29 cellular contexts compared by ENCODE assay signal in genomic region chr1:38607526-38607925, GRCh38.
"Had no signal": no experiment of that assay in that cellular context is flagged by ENCODE, and none has a peak within 500 bp of the region (broad histone marks: within the 10 kb centered on the region; RNA-seq: fewer than 3 reads in every experiment).

No MANE protein-coding gene starts in this region.

- H3K4me3 ChIP-seq: ascending aorta, cardiac muscle cell had no signal

- H3K27ac Mint-ChIP-seq: activated CD4-positive, alpha-beta memory T cell treated with anti-CD3 and anti-CD28 coated beads, Interleukin-2, amount 10 ng/mL, durations not matched to agents 7 days and 5 days; activated CD4-positive, alpha-beta T cell treated with anti-CD3 and anti-CD28 coated beads for 36 hours; activated CD4-positive, alpha-beta T cell treated with anti-CD3 and anti-CD28 coated beads, Interleukin-2, amount 10 ng/mL, durations not matched to agents 7 days and 5 days; activated CD8-positive, alpha-beta memory T cell treated with anti-CD3 and anti-CD28 coated beads, Interleukin-2, amount 10 ng/mL, durations not matched to agents 7 days and 5 days; activated CD8-positive, alpha-beta T cell treated with anti-CD3 and anti-CD28 coated beads, Interleukin-2, amount 10 ng/mL, durations not matched to agents 7 days and 5 days; activated naive CD4-positive, alpha-beta T cell treated with anti-CD3 and anti-CD28 coated beads, Interleukin-2, amount 10 ng/mL, durations not matched to agents 7 days and 5 days; activated naive CD4-positive, alpha-beta T cell treated with anti-CD3 and anti-CD28 coated beads, Interleukin-2, amount 50 U/mL, for 24 hours; activated naive CD8-positive, alpha-beta T cell; activated naive CD8-positive, alpha-beta T cell treated with anti-CD3 and anti-CD28 coated beads, Interleukin-2, amount 10 ng/mL, durations not matched to agents 7 days and 5 days; activated naive CD8-positive, alpha-beta T cell treated with anti-CD3 and anti-CD28 coated beads, Interleukin-2, amount 50 U/mL, for 24 hours; activated T-cell treated with anti-CD3 and anti-CD28 coated beads, Interleukin-2, amount 50 U/mL, for 24 hours; activated T-helper 2 cell treated with anti-CD3 and anti-CD28 coated beads, Interferon-gamma antibody, Interleukin-2, Interleukin-4, amounts not matched to agents 10 μg/mL and 5 μg/mL and 100 μg/mL, durations not matched to agents 14 hours and 24 hours and 36 hours; brain; T-helper 1 cell treated with Interleukin-12 subunit alpha and Interleukin-12 subunit beta and Interleukin-4 antibody, amounts not matched to agents 30 μg/mL and 1 μg/mL, for 36 hours; T-helper 2 cell treated with Interferon-gamma antibody and Interleukin-4, amounts not matched to agents 5 μg/mL and 100 μg/mL, for 36 hours; WTC11 had no signal

- H3K4me3 Mint-ChIP-seq: activated CD4-positive, alpha-beta memory T cell treated with anti-CD3 and anti-CD28 coated beads, Interleukin-2, amount 10 ng/mL, durations not matched to agents 7 days and 5 days; activated CD4-positive, alpha-beta T cell treated with anti-CD3 and anti-CD28 coated beads for 36 hours; activated CD4-positive, alpha-beta T cell treated with anti-CD3 and anti-CD28 coated beads, Interleukin-2, amount 10 ng/mL, durations not matched to agents 7 days and 5 days; activated CD8-positive, alpha-beta memory T cell treated with anti-CD3 and anti-CD28 coated beads, Interleukin-2, amount 10 ng/mL, durations not matched to agents 7 days and 5 days; activated CD8-positive, alpha-beta T cell treated with anti-CD3 and anti-CD28 coated beads, Interleukin-2, amount 10 ng/mL, durations not matched to agents 7 days and 5 days; activated naive CD4-positive, alpha-beta T cell treated with anti-CD3 and anti-CD28 coated beads, Interleukin-2, amount 10 ng/mL, durations not matched to agents 7 days and 5 days; activated naive CD4-positive, alpha-beta T cell treated with anti-CD3 and anti-CD28 coated beads, Interleukin-2, amount 50 U/mL, for 24 hours; activated naive CD8-positive, alpha-beta T cell; activated naive CD8-positive, alpha-beta T cell treated with anti-CD3 and anti-CD28 coated beads, Interleukin-2, amount 10 ng/mL, durations not matched to agents 7 days and 5 days; activated naive CD8-positive, alpha-beta T cell treated with anti-CD3 and anti-CD28 coated beads, Interleukin-2, amount 50 U/mL, for 24 hours; activated T-cell treated with anti-CD3 and anti-CD28 coated beads, Interleukin-2, amount 50 U/mL, for 24 hours; central memory CD8-positive, alpha-beta T cell; T-helper 1 cell treated with Interleukin-12 subunit alpha and Interleukin-12 subunit beta and Interleukin-4 antibody, amounts not matched to agents 30 μg/mL and 1 μg/mL, for 36 hours; T-helper 2 cell treated with Interferon-gamma antibody and Interleukin-4, amounts not matched to agents 5 μg/mL and 100 μg/mL, for 36 hours; WTC11 had no signal

- H3K4me1 Mint-ChIP-seq: activated CD4-positive, alpha-beta memory T cell treated with anti-CD3 and anti-CD28 coated beads, Interleukin-2, amount 10 ng/mL, durations not matched to agents 7 days and 5 days; activated CD4-positive, alpha-beta T cell treated with anti-CD3 and anti-CD28 coated beads for 36 hours; activated CD4-positive, alpha-beta T cell treated with anti-CD3 and anti-CD28 coated beads, Interleukin-2, amount 10 ng/mL, durations not matched to agents 7 days and 5 days; activated CD8-positive, alpha-beta memory T cell treated with anti-CD3 and anti-CD28 coated beads, Interleukin-2, amount 10 ng/mL, durations not matched to agents 7 days and 5 days; activated naive CD4-positive, alpha-beta T cell treated with anti-CD3 and anti-CD28 coated beads, Interleukin-2, amount 10 ng/mL, durations not matched to agents 7 days and 5 days; activated naive CD4-positive, alpha-beta T cell treated with anti-CD3 and anti-CD28 coated beads, Interleukin-2, amount 50 U/mL, for 24 hours; activated naive CD8-positive, alpha-beta T cell treated with anti-CD3 and anti-CD28 coated beads, Interleukin-2, amount 10 ng/mL, durations not matched to agents 7 days and 5 days; activated naive CD8-positive, alpha-beta T cell treated with anti-CD3 and anti-CD28 coated beads, Interleukin-2, amount 50 U/mL, for 24 hours; central memory CD8-positive, alpha-beta T cell had no signal

- H3K4me1 ChIP-seq: ascending aorta had no signal

- H3K9me3 ChIP-seq: ascending aorta had no signal

- DNase-seq: activated CD4-positive, alpha-beta memory T cell treated with anti-CD3 and anti-CD28 coated beads, Interleukin-2, amount 10 ng/mL, durations not matched to agents 7 days and 5 days; activated CD4-positive, alpha-beta T cell treated with anti-CD3 and anti-CD28 coated beads for 1 hour; activated CD4-positive, CD25-positive, alpha-beta regulatory T cell; activated CD8-positive, alpha-beta memory T cell treated with anti-CD3 and anti-CD28 coated beads for 24 hours; activated CD8-positive, alpha-beta memory T cell treated with anti-CD3 and anti-CD28 coated beads, Interleukin-2, amount 10 ng/mL, durations not matched to agents 7 days and 5 days; activated effector memory CD4-positive, alpha-beta T cell treated with Interleukin-2 at 50 U/mL for 16 hours; activated gamma-delta T cell; activated naive CD8-positive, alpha-beta T cell treated with anti-CD3 and anti-CD28 coated beads, Interleukin-2, amount 10 ng/mL, durations not matched to agents 7 days and 5 days; activated T-cell treated with anti-CD3 and anti-CD28 coated beads, Interleukin-2, amount 50 U/mL, for 24 hours; anterior cingulate cortex; cerebellar nuclear complex; T-helper 9 cell had no signal

- H3K27me3 Mint-ChIP-seq: activated CD4-positive, alpha-beta T cell treated with anti-CD3 and anti-CD28 coated beads, Interleukin-2, amount 10 ng/mL, durations not matched to agents 7 days and 5 days had no signal

- H3K9me3 Mint-ChIP-seq: activated CD4-positive, alpha-beta memory T cell treated with anti-CD3 and anti-CD28 coated beads, Interleukin-2, amount 10 ng/mL, durations not matched to agents 7 days and 5 days; activated CD4-positive, alpha-beta T cell treated with anti-CD3 and anti-CD28 coated beads, Interleukin-2, amount 10 ng/mL, durations not matched to agents 7 days and 5 days; activated naive CD4-positive, alpha-beta T cell treated with anti-CD3 and anti-CD28 coated beads, Interleukin-2, amount 10 ng/mL, durations not matched to agents 7 days and 5 days; activated naive CD4-positive, alpha-beta T cell treated with anti-CD3 and anti-CD28 coated beads, Interleukin-2, amount 50 U/mL, for 24 hours; activated naive CD8-positive, alpha-beta T cell treated with anti-CD3 and anti-CD28 coated beads, Interleukin-2, amount 10 ng/mL, durations not matched to agents 7 days and 5 days; activated naive CD8-positive, alpha-beta T cell treated with anti-CD3 and anti-CD28 coated beads, Interleukin-2, amount 50 U/mL, for 24 hours; activated T-cell treated with anti-CD3 and anti-CD28 coated beads, Interleukin-2, amount 50 U/mL, for 24 hours; activated T-helper 2 cell treated with anti-CD3 and anti-CD28 coated beads, Interferon-gamma antibody, Interleukin-2, Interleukin-4, amounts not matched to agents 10 μg/mL and 5 μg/mL and 100 μg/mL, durations not matched to agents 14 hours and 24 hours and 36 hours; brain; central memory CD8-positive, alpha-beta T cell; T-helper 1 cell treated with Interleukin-12 subunit alpha and Interleukin-12 subunit beta and Interleukin-4 antibody, amounts not matched to agents 30 μg/mL and 1 μg/mL, for 36 hours; T-helper 2 cell treated with Interferon-gamma antibody and Interleukin-4, amounts not matched to agents 5 μg/mL and 100 μg/mL, for 36 hours; WTC11 had no signal

- ATAC-seq: activated CD4-positive, CD25-positive, alpha-beta regulatory T cell treated with anti-CD3 and anti-CD28 coated beads, Interleukin-2, amount 50 U/mL, for 24 hours; activated CD8-positive, alpha-beta memory T cell treated with anti-CD3 and anti-CD28 coated beads, Interleukin-2, amount 10 ng/mL, durations not matched to agents 7 days and 5 days; activated CD8-positive, alpha-beta T cell treated with anti-CD3 and anti-CD28 coated beads, Interleukin-2, amount 10 ng/mL, durations not matched to agents 7 days and 5 days had no signal

- H3K27ac ChIP-seq: ascending aorta, cardiac muscle cell, WERI-Rb-1 had no signal

- H3K36me3 ChIP-seq: ascending aorta, cardiac muscle cell, WERI-Rb-1 had no signal

- H3K36me3 Mint-ChIP-seq: activated CD8-positive, alpha-beta memory T cell treated with anti-CD3 and anti-CD28 coated beads, Interleukin-2, amount 10 ng/mL, durations not matched to agents 7 days and 5 days; activated naive CD4-positive, alpha-beta T cell treated with anti-CD3 and anti-CD28 coated beads, Interleukin-2, amount 10 ng/mL, durations not matched to agents 7 days and 5 days; activated naive CD4-positive, alpha-beta T cell treated with anti-CD3 and anti-CD28 coated beads, Interleukin-2, amount 50 U/mL, for 24 hours; activated naive CD8-positive, alpha-beta T cell; activated naive CD8-positive, alpha-beta T cell treated with anti-CD3 and anti-CD28 coated beads, Interleukin-2, amount 10 ng/mL, durations not matched to agents 7 days and 5 days; brain; WTC11 had no signal

- H3K27me3 ChIP-seq: ascending aorta, cardiac muscle cell had no signal
